In genomic region chr18:51037230-51037629, GRCh38 we compare ENCODE assay signal across 26 cellular contexts. TPM values are rescaled to one million over a fixed set of nuclear protein-coding genes. Genes with fewer than 3 reads are reported as not detected.
DNase-seq lines count a peak whose midpoint lies in the region; ATAC-seq, FAIRE-seq and TF ChIP-seq lines count a peak whose summit lies in the region.
"Had no signal": no experiment of that assay in that cellular context is flagged by ENCODE, and none has a peak within 500 bp of the region (broad histone marks: within the 10 kb centered on the region; RNA-seq: fewer than 3 reads in every experiment).

No MANE protein-coding gene starts in this region.

- no peaks in the 10 kb centered on the region for H3K9me3 ChIP-seq in A549
- H3K9me3 ChIP-seq: adrenal gland, colonic mucosa, ovary, sigmoid colon, uterus had no signal

- POLR2A ChIA-PET in A549 (lab: Yijun Ruan, JAX) = no interaction called here

- H3K4me1 ChIP-seq in A549 (peaks cover 32% of the 10 kb centered on the region), GM23338 (ENCODE audit: insufficient read depth) (peaks cover 72% of the 10 kb centered on the region)

- CTCF ChIA-PET in A549 (lab: Yijun Ruan, JAX) = interaction anchor here (2.0 kb wide), 1 partner anchor 14 kb away, joined by 9 read pairs; no protein-coding TSS in a partner anchor

- H3K36me3 Mint-ChIP-seq in GM23338 (ENCODE audit: low read depth) (peaks cover 16% of the 10 kb centered on the region; the same call in 2 of the 3 replicates), brain (peaks cover 54% of the 10 kb centered on the region), natural killer cell (no peaks in the 10 kb centered on the region)
- H3K36me3 Mint-ChIP-seq in T-helper 2 cell treated with Interferon-gamma antibody and Interleukin-4, amounts not matched to agents 5 μg/mL and 100 μg/mL, for 36 hours (ENCODE audit: low read depth) = peaks cover 32% of the 10 kb centered on the region

- no peak for FAIRE-seq in A549 (lab: Jason Lieb, UNC)
- FAIRE-seq: endometrium, G401.6 had no signal

- 60% methylated on average over 2 of the region's 2 CpGs for WGBS in A549 (ENCODE audit: missing lambda C conversion rate)

- H3K9me2 ChIP-seq in GM23338 (ENCODE audit: insufficient read depth) = no peaks in the 10 kb centered on the region

- peaks cover 97% of the 10 kb centered on the region for H3K79me2 ChIP-seq in GM23338 (replicated peaks; ENCODE audit: insufficient read depth)

- peak overlapping the region; percentile 37; the same call in 1 of the 3 replicates for H3K4me2 ChIP-seq in A549
- H3K4me2 ChIP-seq in GM23338 = no peak overlapping the region

- H3K27me3 ChIP-seq in GM23338 (ENCODE audit: insufficient read depth) = no peaks in the 10 kb centered on the region
- H3K27me3 ChIP-seq: adrenal gland, colonic mucosa, ovary, sigmoid colon, uterus had no signal

- H3K27me3 Mint-ChIP-seq in GM23338 (ENCODE audit: insufficient read depth, low read depth, poor library complexity) (peaks cover 11% of the 10 kb centered on the region), brain (no peaks in the 10 kb centered on the region), natural killer cell (ENCODE audit: low read depth in 2 of 2) (no peaks in the 10 kb centered on the region)
- no peaks in the 10 kb centered on the region for H3K27me3 Mint-ChIP-seq in T-helper 2 cell treated with Interferon-gamma antibody and Interleukin-4, amounts not matched to agents 5 μg/mL and 100 μg/mL, for 36 hours (ENCODE audit: low read depth)
- H3K27me3 Mint-ChIP-seq: activated CD8-positive, alpha-beta memory T cell treated with anti-CD3 and anti-CD28 coated beads, Interleukin-2, amount 10 ng/mL, durations not matched to agents 7 days and 5 days had no signal

- H2AFZ ChIP-seq in GM23338 = no peak overlapping the region

- no peak for TF ChIP-seq RAD21 in A549 (conservative IDR thresholded peaks at IDR 0.05 in 1 of 2, IDR thresholded peaks at IDR 0.05 in 1 of 2)

- peaks cover 74% of the 10 kb centered on the region for H3K4me1 Mint-ChIP-seq in GM23338
- peaks cover 89% of the 10 kb centered on the region for H3K4me1 Mint-ChIP-seq in brain
- peaks cover 67 to 78% of the 10 kb centered on the region in 2 donors for H3K4me1 Mint-ChIP-seq in natural killer cell
- peaks cover 50% of the 10 kb centered on the region for H3K4me1 Mint-ChIP-seq in T-helper 2 cell treated with Interferon-gamma antibody and Interleukin-4, amounts not matched to agents 5 μg/mL and 100 μg/mL, for 36 hours (ENCODE audit: low read depth)

- H3K36me3 ChIP-seq in GM23338 (ENCODE audit: insufficient read depth) = no peaks in the 10 kb centered on the region
- H3K36me3 ChIP-seq: colonic mucosa, ovary, sigmoid colon, uterus had no signal

- intact Hi-C loops in natural killer cell (cut with micrococcal nuclease) = no loop called here

- H3K27ac Mint-ChIP-seq in GM23338 (peak overlapping the region; percentile 87), brain (peak overlapping the region in 3 of 5 experiments; percentile 25 to 46 (median 40)), natural killer cell (peak overlapping the region; percentile 52 to 65)
- no peak overlapping the region for H3K27ac Mint-ChIP-seq in T-helper 2 cell treated with Interferon-gamma antibody and Interleukin-4, amounts not matched to agents 5 μg/mL and 100 μg/mL, for 36 hours
- H3K27ac Mint-ChIP-seq: activated CD8-positive, alpha-beta memory T cell treated with anti-CD3 and anti-CD28 coated beads, Interleukin-2, amount 10 ng/mL, durations not matched to agents 7 days and 5 days had no signal

- no peak overlapping the region for H3K27ac ChIP-seq in A549
- 0 out of 2 replicates have a peak overlapping the region, but pooled peaks have one; percentile 35 for H3K27ac ChIP-seq in GM23338 (ENCODE audit: low read depth)
- H3K27ac ChIP-seq: colonic mucosa, ovary, uterus had no signal

- no peak for TF ChIP-seq POLR2A in A549 (IDR thresholded peaks at IDR 0.05; ENCODE audit: low read length)

- DNase-seq in A549 (ENCODE audit: low read depth in 1 of 2, low spot score in 1 of 2) (no peak), GM23338 (ENCODE audit: low spot score) (no peak), natural killer cell (no peak), NOMO-1 treated with DMSO at 0.1 percent for 48 hours (lab: John Stamatoyannopoulos, UW; ENCODE audit: unreplicated experiment) (no peak)
- DNase-seq in T-helper 2 cell treated with Interferon-gamma antibody and Interleukin-4, amounts not matched to agents 5 μg/mL and 100 μg/mL, for 36 hours (ENCODE audit: low spot score) = no peak
- DNase-seq: activated CD4-positive, alpha-beta T cell treated with anti-CD3 and anti-CD28 coated beads for 4 hours; activated CD8-positive, alpha-beta memory T cell treated with anti-CD3 and anti-CD28 coated beads, Interleukin-2, amount 10 ng/mL, durations not matched to agents 7 days and 5 days; activated effector memory CD4-positive, alpha-beta T cell treated with Interleukin-2 at 50 U/mL for 16 hours; adrenal gland; colonic mucosa; Kasumi-1; kidney glomerular epithelial cell; NCI-H1048; NCI-H2029 treated with DMSO at 0.1 percent for 48 hours; NCI-H226; NCI-H82; OCI-M1; ovary; sigmoid colon; uterus had no signal

- no peak for TF ChIP-seq CTCF in A549 (IDR thresholded peaks at IDR 0.05)
- TF ChIP-seq CTCF in GM23338 (conservative IDR thresholded peaks at IDR 0.05; ENCODE audit: low read depth in 2 of 2) = no peak
- no peak for TF ChIP-seq CTCF in brain (conservative IDR thresholded peaks at IDR 0.05)
- no peak for TF ChIP-seq CTCF in natural killer cell (IDR thresholded peaks at IDR 0.05)

- H3F3A ChIP-seq in GM23338 (replicated peaks; ENCODE audit: low read depth) = no peaks in the 10 kb centered on the region; the same call in 1 of the 2 replicates

- peaks cover 22% of the 10 kb centered on the region; the same call in 1 of the 2 replicates for H4K20me1 ChIP-seq in GM23338 (replicated peaks; ENCODE audit: insufficient read depth)

- H3K9me3 Mint-ChIP-seq in GM23338 (no peaks in the 10 kb centered on the region), brain (peaks cover 0 to 5% (median 0%) of the 10 kb centered on the region in 5 experiments), natural killer cell (no peaks in the 10 kb centered on the region)
- H3K9me3 Mint-ChIP-seq in T-helper 2 cell treated with Interferon-gamma antibody and Interleukin-4, amounts not matched to agents 5 μg/mL and 100 μg/mL, for 36 hours = peaks cover 4% of the 10 kb centered on the region

- ATAC-seq in A549 (no peak), GM23338 (no peak), natural killer cell (no peak), HG02763 (IDR thresholded peaks at IDR 0.05; ENCODE audit: unreplicated experiment) (no peak), GM21717 (IDR thresholded peaks at IDR 0.05; ENCODE audit: unreplicated experiment) (no peak)
- ATAC-seq: activated CD8-positive, alpha-beta memory T cell treated with anti-CD3 and anti-CD28 coated beads, Interleukin-2, amount 10 ng/mL, durations not matched to agents 7 days and 5 days; Right ventricle myocardium inferior had no signal

- no peak for TF ChIP-seq EP300 in A549 (IDR thresholded peaks at IDR 0.05)

- H3K4me3 ChIP-seq in A549 (no peak overlapping the region), GM23338 (no peak overlapping the region)
- H3K4me3 ChIP-seq: colonic mucosa, ovary, sigmoid colon, uterus had no signal

- H3K4me3 Mint-ChIP-seq in GM23338 (no peak overlapping the region), brain (peak overlapping the region in 3 of 5 experiments; percentile 8 to 71 (median 42)), natural killer cell (no peak overlapping the region)
- no peak overlapping the region for H3K4me3 Mint-ChIP-seq in T-helper 2 cell treated with Interferon-gamma antibody and Interleukin-4, amounts not matched to agents 5 μg/mL and 100 μg/mL, for 36 hours
- H3K4me3 Mint-ChIP-seq: activated CD8-positive, alpha-beta memory T cell treated with anti-CD3 and anti-CD28 coated beads, Interleukin-2, amount 10 ng/mL, durations not matched to agents 7 days and 5 days had no signal

TF ChIP-seq in A549, 52 proteins besides CTCF, POLR2A, EP300 and RAD21:
- TF ChIP-seq CBX8 (IDR thresholded peaks at IDR 0.05) = no peak
- no peak for TF ChIP-seq CBX2 (IDR thresholded peaks at IDR 0.05; ENCODE audit: borderline replicate concordance, low read depth)
- no peak for TF ChIP-seq ZNF302 (CRISPR knock-in tag; IDR thresholded peaks at IDR 0.05)

TF ChIP-seq in GM23338, 12 proteins besides CTCF, POLR2A, EP300 and RAD21 (continues in another document):
- no peak for TF ChIP-seq ZNF114 (CRISPR knock-in tag; IDR thresholded peaks at IDR 0.05)
- TF ChIP-seq ZNF331 (CRISPR knock-in tag; IDR thresholded peaks at IDR 0.05; ENCODE audit: low read depth) = no peak
- no peak for TF ChIP-seq JUNB (IDR thresholded peaks at IDR 0.05; ENCODE audit: unreplicated experiment)
- TF ChIP-seq CREB1 (CRISPR knock-in tag; IDR thresholded peaks at IDR 0.05; ENCODE audit: low read depth) = no peak
- TF ChIP-seq EZH2phosphoT487 (IDR thresholded peaks at IDR 0.05; ENCODE audit: unreplicated experiment) = no peak

RNA-seq across cellular contexts. Expression of gene SMAD4, which starts 7.2 kb away (rescaled TPM):
- polyA plus RNA-seq in A549 (2011; rRNA removed) (90.0 and 107 TPM in 2 replicates), A549 (2017; fragmentation: RNase III; extraction: RNeasy Plus Mini Kit Qiagen cat#74134 plus additional on column Dnase treatment) (44.7 to 52.3 TPM (median 52.1 TPM) in 3 replicates), GM23338 (2016; fragmentation: Nextera tagmentation; extraction: Ambion mirVana) (41.9 and 42.5 TPM in 2 replicates), brain (ENCODE audit: insufficient read depth, low read depth, low replicate concordance) (67.6 TPM)
- 25.9 and 28.8 TPM in 2 replicates for polyA plus RNA-seq in A549 (2012; cell fraction: cytosol; rRNA removed)
- polyA plus RNA-seq in A549 (2012; cell fraction: nucleus; rRNA removed) = 24.5 and 28.4 TPM in 2 replicates
- polyA minus RNA-seq in A549 (2011; rRNA and poly(A)+ RNA removed) = 57.5 and 65.9 TPM in 2 replicates
- 103 and 123 TPM in 2 replicates for total RNA-seq in GM23338 (2014; rRNA removed; shearing (Covaris generic))
- total RNA-seq in natural killer cell = 10 to 100 TPM; 63.4 to 92.7 (median 73.8) TPM

Comparison
In these comparisons a context has a peak if more than half of its experiments do, and no peak if none do; other contexts are left out.
1. H3K4me3 Mint-ChIP-seq: peak in brain (3 of 5); none in GM23338 (single experiment), natural killer cell (single experiment) and T-helper 2 cell treated with Interferon-gamma antibody and Interleukin-4, amounts not matched to agents 5 μg/mL and 100 μg/mL, for 36 hours (single experiment).